ENCODE assay signal across 8 cellular contexts in the genomic region with DNA sequence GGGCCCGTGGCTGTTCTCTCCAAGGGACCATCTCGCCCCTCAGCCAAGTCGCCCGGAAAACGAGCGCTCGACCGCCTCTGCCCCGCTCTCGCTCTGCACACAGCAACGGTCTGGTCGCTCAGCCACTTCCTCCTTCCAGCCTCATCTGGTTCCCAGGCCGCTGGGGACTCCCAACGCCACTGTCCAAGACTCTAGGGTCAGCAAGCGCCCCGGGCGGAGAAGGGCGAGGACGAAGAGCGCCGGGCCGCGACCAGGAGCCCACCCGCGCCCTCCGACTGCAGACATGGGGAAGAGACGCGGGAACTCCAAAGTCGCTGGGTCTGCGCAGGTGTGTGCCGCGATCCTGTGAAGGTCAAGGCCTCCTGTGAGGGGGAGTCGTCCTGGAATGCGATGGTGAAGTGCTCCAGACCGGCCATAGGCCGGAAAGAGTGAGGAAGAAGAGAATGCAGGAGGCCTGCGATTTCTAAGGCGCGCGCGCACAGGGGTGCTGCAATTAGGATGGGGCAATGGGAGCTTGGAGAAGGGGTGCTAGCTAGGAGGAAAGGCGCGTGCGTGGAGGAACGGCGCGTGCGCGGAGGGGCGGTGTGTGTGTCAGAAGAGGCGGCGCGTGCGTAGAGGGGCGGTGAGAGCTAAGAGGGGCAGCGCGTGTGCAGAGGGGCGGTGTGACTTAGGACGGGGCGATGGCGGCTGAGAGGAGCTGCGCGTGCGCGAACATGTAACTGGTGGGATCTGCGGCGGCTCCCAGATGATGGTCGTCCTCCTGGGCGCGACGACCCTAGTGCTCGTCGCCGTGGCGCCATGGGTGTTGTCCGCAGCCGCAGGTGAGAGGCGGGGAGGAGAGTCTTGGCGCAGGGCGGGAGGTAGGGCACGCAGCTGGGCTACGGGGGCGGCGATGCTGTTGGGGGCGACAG. TPM values are rescaled to one million over a fixed set of nuclear protein-coding genes. Genes with fewer than 3 reads are reported as not detected.
A peak's percentile ranks its signal among the peaks of the same experiment; 100 is the strongest.
DNase-seq lines count a peak whose midpoint lies in the region; TF ChIP-seq lines count a peak whose summit lies in the region.

A gene (plus strand): TSS at position 660 of the 911 bp plus-strand sequence. CDS start 86 bp downstream, at position 746.

- DNase-seq in H9 (peak; percentile 98), M059J (ENCODE audit: low read depth) (peak; percentile 99), fibroblast of villous mesenchyme (ENCODE audit: low read depth) (peak; percentile 99), neural crest cell (ENCODE audit: low read depth, low spot score) (peak; percentile 98)
- peak; percentile 98 for DNase-seq in activated effector memory CD4-positive, alpha-beta T cell treated with Interleukin-2 at 50 U/mL for 16 hours

- no peaks in the 10 kb centered on the region for H3K36me3 ChIP-seq in ES-I3 (ENCODE audit: insufficient read depth, low read length)
- H3K36me3 ChIP-seq in stomach smooth muscle (ENCODE audit: control insufficient read depth in 2 of 2, insufficient read depth in 2 of 2, low read length in 2 of 2), result no peaks in the 10 kb centered on the region

- peaks cover 0 to 7% (median 5%) of the 10 kb centered on the region in 3 experiments; a peak in 4 of 7 replicates for H3K36me3 Mint-ChIP-seq in H9 (ENCODE audit: insufficient read depth in 1 of 3, low read depth in 3 of 3)
- peaks cover 6% of the 10 kb centered on the region for H3K36me3 Mint-ChIP-seq in neural crest cell (ENCODE audit: low read depth)

- H2AFZ ChIP-seq in H9 (ENCODE audit: low read length), result no peak within 1 kb of the TSS

- H3K9ac ChIP-seq in ES-I3 (ENCODE audit: low read depth, low read length), result peak within 1 kb of the TSS; percentile 98
- peak within 1 kb of the TSS; percentile 65 for H3K9ac ChIP-seq in H9 (ENCODE audit: extremely low read depth, insufficient read length, low read length)
- H3K9ac ChIP-seq in stomach smooth muscle (ENCODE audit: low read length in 2 of 2), result peak within 1 kb of the TSS; percentile 91 to 96

- H4K5ac ChIP-seq in H9 (ENCODE audit: insufficient read length, low read depth, low read length), result no peak within 1 kb of the TSS

- peak within 1 kb of the TSS; percentile 98 for H3K4me3 ChIP-seq in fibroblast of villous mesenchyme (ENCODE audit: low read depth, low read length)
- H3K4me3 ChIP-seq in stomach smooth muscle (ENCODE audit: low read length in 2 of 2), result peak within 1 kb of the TSS; percentile 96

- H3K79me2 ChIP-seq in H9 (ENCODE audit: insufficient read depth, low read length), result peaks cover 10% of the 10 kb centered on the region; the same call in 1 of the 2 replicates

- no peak within 1 kb of the TSS for H2BK5ac ChIP-seq in H9 (ENCODE audit: insufficient read length, low read length)

- H3K23me2 ChIP-seq in H9 (ENCODE audit: insufficient read length, low read depth, low read length, poor library complexity, severe bottlenecking), result peaks cover 7% of the 10 kb centered on the region

- H3K27me3 ChIP-seq in H9 (ENCODE audit: insufficient read depth, low read length), result no peaks in the 10 kb centered on the region
- H3K27me3 ChIP-seq in stomach smooth muscle (ENCODE audit: control insufficient read depth in 1 of 2, insufficient read depth in 2 of 2, low read length in 2 of 2), result no peaks in the 10 kb centered on the region

- peak within 1 kb of the TSS; percentile 78 for H3K18ac ChIP-seq in H9 (ENCODE audit: insufficient read length, low read depth, low read length)

- H3K4me1 Mint-ChIP-seq in H9 (no peaks in the 10 kb centered on the region), neural crest cell (peaks cover 3% of the 10 kb centered on the region)

- peak within 1 kb of the TSS; percentile 19 for H3K27ac ChIP-seq in H9 (ENCODE audit: insufficient read length, low read depth, low read length)
- H3K27ac ChIP-seq in stomach smooth muscle (ENCODE audit: low read length), result peak within 1 kb of the TSS; percentile 89

- no peak within 1 kb of the TSS for H2BK20ac ChIP-seq in H9 (ENCODE audit: low read depth, low read length, poor library complexity, severe bottlenecking)

- H3K4ac ChIP-seq in H9 (ENCODE audit: low read depth, low read length), result no peak within 1 kb of the TSS

- H2BK120ac ChIP-seq in H9 (ENCODE audit: low read depth, low read length, poor library complexity, severe bottlenecking), result no peak within 1 kb of the TSS

- no peaks in the 10 kb centered on the region for H4K20me1 ChIP-seq in H9 (ENCODE audit: control insufficient read depth, insufficient read depth, insufficient read length)

- peak; percentile 89 for TF ChIP-seq POLR2A in Raji (IDR thresholded peaks at IDR 0.05; ENCODE audit: insufficient read depth, low read depth, low read length)

- TF ChIP-seq CTCF in H9 (conservative IDR thresholded peaks at IDR 0.05), result no peak
- no peak for TF ChIP-seq CTCF in fibroblast of villous mesenchyme (IDR thresholded peaks at IDR 0.05; ENCODE audit: insufficient read depth, low read depth, low read length)
- TF ChIP-seq CTCF in neural crest cell (conservative IDR thresholded peaks at IDR 0.05), result no peak

- no peaks in the 10 kb centered on the region; a peak in 2 of 5 replicates for H3K9me3 Mint-ChIP-seq in H9
- no peaks in the 10 kb centered on the region for H3K9me3 Mint-ChIP-seq in neural crest cell

- H3K14ac ChIP-seq in H9 (ENCODE audit: insufficient read depth, low read length), result peak within 1 kb of the TSS; percentile 84

- H4K8ac ChIP-seq in H9 (replicated peaks; ENCODE audit: insufficient read length, low read depth, low read length), result no peak within 1 kb of the TSS

- H3K23ac ChIP-seq in H9 (ENCODE audit: insufficient read length, low read depth, low read length), result no peak within 1 kb of the TSS

- H3K9me3 ChIP-seq in ES-I3 (ENCODE audit: control insufficient read depth, insufficient read depth, low read length) (no peaks in the 10 kb centered on the region), H9 (ENCODE audit: control insufficient read depth, low read depth, low read length) (no peaks in the 10 kb centered on the region), stomach smooth muscle (ENCODE audit: control insufficient read depth in 2 of 2, low read length in 2 of 2) (no peaks in the 10 kb centered on the region)

- H4K91ac ChIP-seq in H9 (ENCODE audit: insufficient read length, low read depth, low read length), result no peak within 1 kb of the TSS

- no peak within 1 kb of the TSS for H3T11ph ChIP-seq in H9 (ENCODE audit: low read length)

- peak within 1 kb of the TSS; percentile 74 for H3K4me2 ChIP-seq in H9 (ENCODE audit: insufficient read depth, insufficient read length, low read length)

- H3K27me3 Mint-ChIP-seq in H9 (ENCODE audit: low read depth) (no peaks in the 10 kb centered on the region), neural crest cell (ENCODE audit: low read depth) (no peaks in the 10 kb centered on the region)

- H3K27ac Mint-ChIP-seq in H9 (no peak within 1 kb of the TSS), neural crest cell (ENCODE audit: unreplicated experiment) (no peak within 1 kb of the TSS)

- H3K79me1 ChIP-seq in H9 (ENCODE audit: insufficient read depth, low read depth, low read length, poor library complexity, severe bottlenecking), result no peaks in the 10 kb centered on the region

- H2AK5ac ChIP-seq in H9 (ENCODE audit: insufficient read length, low read length), result no peak within 1 kb of the TSS

- no peak within 1 kb of the TSS for H2BK12ac ChIP-seq in H9 (ENCODE audit: insufficient read length, low read depth, low read length)

- H2BK15ac ChIP-seq in H9 (ENCODE audit: low read depth, low read length), result no peak within 1 kb of the TSS

- H3K4me1 ChIP-seq in ES-I3 (ENCODE audit: insufficient read depth, low read length) (no peaks in the 10 kb centered on the region), H9 (ENCODE audit: insufficient read depth, low read length) (no peaks in the 10 kb centered on the region), stomach smooth muscle (ENCODE audit: control insufficient read depth, insufficient read depth, low read length) (peaks cover 6% of the 10 kb centered on the region)

- WGBS in H9 (ENCODE audit: extremely low coverage, insufficient read length, low lambda C conversion rate), result no CpG with 5 or more reads among the region's 85 CpGs

- H3K4me3 Mint-ChIP-seq in H9 (no peak within 1 kb of the TSS), neural crest cell (no peak within 1 kb of the TSS)

- H3K56ac ChIP-seq in H9 (ENCODE audit: insufficient read length, low read depth, low read length), result no peak within 1 kb of the TSS

RNA-seq across cellular contexts. Expression of the gene that starts here (rescaled TPM):
- total RNA-seq in H9 (2021), result 14.2 and 15.8 TPM in 2 replicates
- total RNA-seq in M059J (2014; rRNA removed; shearing (Covaris generic)), result 15.1 and 19.8 TPM in 2 replicates
- 12.9 and 19.0 TPM in 2 replicates for total RNA-seq in fibroblast of villous mesenchyme
- total RNA-seq in neural crest cell, result 18.0 and 18.9 TPM in 2 replicates

Comparison
In these comparisons a context has a peak if more than half of its experiments do, and no peak if none do; other contexts are left out.
1. Peak in every context shown above with its lines: DNase-seq, H3K4me3 ChIP-seq and H3K27ac ChIP-seq.